ENCODE assay signal across 9 cellular contexts in the genomic region with DNA sequence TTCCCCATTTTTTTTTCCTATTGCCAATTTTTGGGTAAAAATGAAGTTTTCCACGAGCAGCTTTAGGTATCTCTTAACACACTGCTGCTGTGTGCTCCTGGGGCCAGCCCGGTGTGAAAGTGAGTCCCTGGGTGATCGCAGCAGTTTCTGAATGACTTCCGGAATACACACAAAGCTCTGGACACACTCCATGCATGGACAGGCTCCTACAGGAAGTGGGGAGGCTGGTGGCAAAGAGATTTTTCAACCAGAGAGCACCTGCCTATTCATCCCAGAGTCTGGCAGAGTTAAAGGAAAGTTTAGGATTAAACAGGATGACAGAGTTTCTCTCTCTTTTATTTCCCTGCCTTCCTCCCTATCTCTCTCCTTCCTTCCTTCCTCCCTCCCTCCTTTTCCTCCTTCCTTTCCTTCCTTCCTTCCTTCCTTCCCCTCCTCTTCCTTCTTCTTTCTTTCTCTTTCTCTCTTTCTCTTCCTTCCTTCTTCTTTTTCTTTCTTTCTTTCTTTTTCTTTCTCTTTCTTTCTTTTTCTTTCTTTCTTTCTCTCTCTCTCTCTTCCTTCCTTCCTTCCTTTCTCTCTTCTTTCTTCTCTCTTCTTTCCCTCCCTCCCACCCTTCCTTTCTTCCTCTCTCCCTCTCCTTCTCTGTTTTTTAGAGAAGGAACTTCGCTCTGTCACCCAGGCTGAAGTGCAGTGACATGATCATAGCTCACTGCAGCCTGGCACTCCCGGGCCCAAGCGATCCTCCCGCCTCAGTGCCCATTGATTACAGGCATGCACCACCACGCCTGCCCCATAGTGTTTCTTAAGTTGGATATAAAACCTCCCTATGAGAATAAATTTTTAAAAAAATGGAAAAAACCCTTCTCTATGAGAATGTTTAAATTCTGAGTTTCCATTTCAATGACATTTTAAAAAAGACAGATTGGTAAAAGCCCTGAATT. TPM values are rescaled to one million over a fixed set of nuclear protein-coding genes. Genes with fewer than 3 reads are reported as not detected.
DNase-seq lines count a peak whose midpoint lies in the region; ATAC-seq and TF ChIP-seq lines count a peak whose summit lies in the region.
"Had no signal": no experiment of that assay in that cellular context is flagged by ENCODE, and none has a peak within 500 bp of the region (broad histone marks: within the 10 kb centered on the region; RNA-seq: fewer than 3 reads in every experiment).

No MANE protein-coding gene starts in this region.

- H3K36me3 Mint-ChIP-seq in activated CD4-positive, alpha-beta T cell treated with anti-CD3 and anti-CD28 coated beads, Interleukin-2, amount 10 ng/mL, durations not matched to agents 7 days and 5 days (ENCODE audit: low read depth) = no peaks in the 10 kb centered on the region

- H3K4me3 Mint-ChIP-seq in activated CD4-positive, alpha-beta T cell treated with anti-CD3 and anti-CD28 coated beads, Interleukin-2, amount 10 ng/mL, durations not matched to agents 7 days and 5 days = no peak overlapping the region

- DNase-seq in RWPE1 (ENCODE audit: low spot score) = peak; percentile 37
- DNase-seq in posterior vena cava (ENCODE audit: low spot score) = peak; percentile 32
- DNase-seq in cardiac septum (ENCODE audit: low spot score) = no peak
- no peak for DNase-seq in activated CD4-positive, alpha-beta T cell treated with anti-CD3 and anti-CD28 coated beads, Interleukin-2, amount 10 ng/mL, durations not matched to agents 7 days and 5 days
- DNase-seq: NCI-H2171 had no signal

- H3K4me1 Mint-ChIP-seq in activated CD4-positive, alpha-beta T cell treated with anti-CD3 and anti-CD28 coated beads, Interleukin-2, amount 10 ng/mL, durations not matched to agents 7 days and 5 days = no peaks in the 10 kb centered on the region

- POLR2A ChIA-PET in RWPE1 (lab: Yijun Ruan, JAX; ENCODE audit: low non-redundant PET) = no interaction called here
- POLR2A ChIA-PET in activated CD4-positive, alpha-beta T cell treated with anti-CD3 and anti-CD28 coated beads, Interleukin-2, amount 10 ng/mL, durations not matched to agents 7 days and 5 days (lab: Charles Lee) = no interaction called here

- intact Hi-C loops in posterior vena cava (cut with DNase I) (no loop called here), cardiac septum (cut with DNase I) (no loop called here)

- peak; percentile 64 for ATAC-seq in GM19035 (IDR thresholded peaks at IDR 0.05; ENCODE audit: unreplicated experiment)
- peak; percentile 71 for ATAC-seq in HG02981 (IDR thresholded peaks at IDR 0.05; ENCODE audit: unreplicated experiment)
- no peak for ATAC-seq in HG02970 (IDR thresholded peaks at IDR 0.05; ENCODE audit: low FRiP score, unreplicated experiment)
- no peak for ATAC-seq in GM21515 (IDR thresholded peaks at IDR 0.05; ENCODE audit: unreplicated experiment)

- no peak overlapping the region for H3K27ac Mint-ChIP-seq in activated CD4-positive, alpha-beta T cell treated with anti-CD3 and anti-CD28 coated beads, Interleukin-2, amount 10 ng/mL, durations not matched to agents 7 days and 5 days

- no peaks in the 10 kb centered on the region for H3K27me3 Mint-ChIP-seq in activated CD4-positive, alpha-beta T cell treated with anti-CD3 and anti-CD28 coated beads, Interleukin-2, amount 10 ng/mL, durations not matched to agents 7 days and 5 days

- no peaks in the 10 kb centered on the region for H3K9me3 Mint-ChIP-seq in activated CD4-positive, alpha-beta T cell treated with anti-CD3 and anti-CD28 coated beads, Interleukin-2, amount 10 ng/mL, durations not matched to agents 7 days and 5 days

- no peak for TF ChIP-seq CTCF in RWPE1 (conservative IDR thresholded peaks at IDR 0.05; ENCODE audit: low read depth)

- CTCF ChIA-PET in RWPE1 (lab: Yijun Ruan, JAX) = no interaction called here
- CTCF ChIA-PET in activated CD4-positive, alpha-beta T cell treated with anti-CD3 and anti-CD28 coated beads, Interleukin-2, amount 10 ng/mL, durations not matched to agents 7 days and 5 days (lab: Charles Lee) = no interaction called here

- H3K27ac ChIP-seq in RWPE1 = peak overlapping the region; percentile 36; the same call in 1 of the 2 replicates

RNA-seq across cellular contexts. Expression of a gene that starts 38.7 kb away (rescaled TPM):
- total RNA-seq in posterior vena cava (10 to 100 TPM; 18.7 to 24.0 TPM), cardiac septum (11.8 TPM)
- total RNA-seq in activated CD4-positive, alpha-beta T cell treated with anti-CD3 and anti-CD28 coated beads, Interleukin-2, amount 10 ng/mL, durations not matched to agents 7 days and 5 days = 10 to 100 TPM; 10.3 to 11.5 TPM

Comparison
In these comparisons a context has a peak if more than half of its experiments do, and no peak if none do; other contexts are left out.
1. ATAC-seq: peak in GM19035 (single experiment) and HG02981 (single experiment); none in HG02970 (single experiment) and GM21515 (single experiment).
2. DNase-seq: peak in RWPE1 (single experiment) and posterior vena cava (single experiment); none in cardiac septum (single experiment) and activated CD4-positive, alpha-beta T cell treated with anti-CD3 and anti-CD28 coated beads, Interleukin-2, amount 10 ng/mL, durations not matched to agents 7 days and 5 days (single experiment).